In genomic region chr12:101749657-101750056, GRCh38 we compare ENCODE assay signal across 1 cellular context.
TF ChIP-seq lines count a peak whose summit lies in the region.

No MANE protein-coding gene starts in this region.

TF ChIP-seq in HepG2, 621 proteins besides CTCF, POLR2A, EP300 and RAD21:
- TF ChIP-seq BORCS8-MEF2B (CRISPR knock-in tag; IDR thresholded peaks at IDR 0.05): no peak
- peak; percentile 19; the same call in 1 of the 2 replicates for TF ChIP-seq KDM2A (CRISPR knock-in tag; IDR thresholded peaks at IDR 0.05; ENCODE audit: borderline replicate concordance, low read depth)
- TF ChIP-seq FOXA3 (CRISPR knock-in tag; IDR thresholded peaks at IDR 0.05): 0 out of 2 replicates have a peak, but pooled peaks have one; percentile 33
- peak; percentile 50 for TF ChIP-seq POLR2G (IDR thresholded peaks at IDR 0.05; ENCODE audit: low read depth, low read length)
- no peak for TF ChIP-seq THAP11 (CRISPR knock-in tag; IDR thresholded peaks at IDR 0.05)
- TF ChIP-seq ZNF574 (CRISPR knock-in tag; IDR thresholded peaks at IDR 0.05): peak; percentile 27; the same call in 1 of the 2 replicates
TF ChIP-seq in HepG2: peak in this region for 4.
